In the genomic region with DNA sequence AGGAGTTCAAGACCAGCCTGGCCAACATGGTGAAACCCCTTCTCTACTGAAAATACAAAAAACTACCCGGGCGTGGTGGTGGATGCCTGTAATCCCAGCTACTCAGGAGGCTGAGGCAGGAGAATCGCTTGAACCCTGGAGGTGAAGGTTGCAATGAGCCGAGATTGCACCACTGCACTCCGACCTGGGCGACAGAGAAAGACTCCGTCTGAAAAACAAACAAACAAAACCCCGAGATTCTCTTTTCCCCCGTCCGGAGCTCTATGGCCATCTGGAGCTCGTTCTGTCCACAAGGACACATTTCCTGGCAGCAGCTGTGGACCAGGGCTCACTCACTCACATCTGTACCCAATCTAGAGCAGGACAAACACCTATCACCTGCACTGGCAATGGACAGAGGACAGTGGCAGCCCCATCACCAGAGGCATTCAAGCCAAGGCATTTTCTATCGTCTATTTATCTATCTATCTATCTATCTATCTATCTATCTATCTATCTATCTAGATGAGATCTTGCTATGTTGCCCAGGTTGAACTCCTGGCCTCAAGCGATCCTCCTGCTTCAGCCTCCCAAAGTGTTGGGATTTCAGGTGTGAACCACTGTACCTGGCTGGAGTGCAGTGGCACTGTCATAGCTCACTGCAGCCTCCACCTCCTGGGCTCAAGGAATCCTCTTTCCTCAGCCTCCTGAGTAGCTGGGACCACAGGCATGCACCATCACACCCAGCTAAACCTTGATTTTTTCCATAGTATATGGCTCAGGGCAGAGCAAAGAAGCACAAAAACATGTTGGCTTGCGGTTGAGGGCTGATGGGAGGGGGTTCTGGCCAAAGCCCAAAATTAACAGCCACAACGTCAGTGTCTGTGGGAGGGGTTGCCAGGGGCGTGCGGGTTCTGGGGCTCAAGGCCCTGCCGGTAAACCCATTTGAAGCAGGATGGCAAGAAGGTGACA, we compare ENCODE assay signal across 11 cellular contexts. TPM values are rescaled to one million over a fixed set of nuclear protein-coding genes. Genes with fewer than 3 reads are reported as not detected.
DNase-seq lines count a peak whose midpoint lies in the region; ATAC-seq and TF ChIP-seq lines count a peak whose summit lies in the region.
"Had no signal": no experiment of that assay in that cellular context is flagged by ENCODE, and none has a peak within 500 bp of the region (broad histone marks: within the 10 kb centered on the region; RNA-seq: fewer than 3 reads in every experiment).

No MANE protein-coding gene starts in this region.

- H3K4me3 ChIP-seq in tibial artery (no peak overlapping the region), sigmoid colon (no peak overlapping the region)

- H3K4me3 Mint-ChIP-seq in activated naive CD4-positive, alpha-beta T cell treated with anti-CD3 and anti-CD28 coated beads, Interleukin-2, amount 50 U/mL, for 24 hours = no peak overlapping the region
- H3K4me3 Mint-ChIP-seq in activated naive CD4-positive, alpha-beta T cell treated with anti-CD3 and anti-CD28 coated beads, Interleukin-2, amount 10 ng/mL, durations not matched to agents 7 days and 5 days = no peak overlapping the region
- no peak overlapping the region for H3K4me3 Mint-ChIP-seq in activated CD4-positive, alpha-beta T cell treated with anti-CD3 and anti-CD28 coated beads, Interleukin-2, amount 10 ng/mL, durations not matched to agents 7 days and 5 days
- H3K4me3 Mint-ChIP-seq: activated CD8-positive, alpha-beta T cell treated with anti-CD3 and anti-CD28 coated beads for 36 hours had no signal

- H3K9me3 ChIP-seq in tibial artery (no peaks in the 10 kb centered on the region), sigmoid colon (no peaks in the 10 kb centered on the region)

- TF ChIP-seq EP300 in sigmoid colon (IDR thresholded peaks at IDR 0.05) = no peak

- H3K36me3 ChIP-seq in tibial artery = no peaks in the 10 kb centered on the region
- H3K36me3 ChIP-seq in sigmoid colon = no peaks in the 10 kb centered on the region

- no peak for DNase-seq in activated naive CD4-positive, alpha-beta T cell treated with anti-CD3 and anti-CD28 coated beads, Interleukin-2, amount 10 ng/mL, durations not matched to agents 7 days and 5 days
- peak; percentile 84 for DNase-seq in kidney glomerular epithelial cell (lab: John Stamatoyannopoulos, UW)
- no peak for DNase-seq in tibial artery
- no peak for DNase-seq in sigmoid colon
- no peak for DNase-seq in activated CD4-positive, alpha-beta T cell treated with anti-CD3 and anti-CD28 coated beads, Interleukin-2, amount 10 ng/mL, durations not matched to agents 7 days and 5 days
- DNase-seq: activated CD8-positive, alpha-beta T cell treated with anti-CD3 and anti-CD28 coated beads for 36 hours; NCI-H146; NCI-H748 treated with DMSO at 0.1 percent for 48 hours had no signal

- ATAC-seq in GM19324 (IDR thresholded peaks at IDR 0.05; ENCODE audit: low FRiP score, unreplicated experiment) = no peak
- ATAC-seq: activated CD8-positive, alpha-beta T cell treated with anti-CD3 and anti-CD28 coated beads for 36 hours had no signal

- peaks cover 0 to 47% (median 42%) of the 10 kb centered on the region in 4 donors for H3K4me1 ChIP-seq in tibial artery
- peaks cover 0 to 46% (median 43%) of the 10 kb centered on the region in 4 donors for H3K4me1 ChIP-seq in sigmoid colon

- H3K27me3 Mint-ChIP-seq in activated naive CD4-positive, alpha-beta T cell treated with anti-CD3 and anti-CD28 coated beads, Interleukin-2, amount 50 U/mL, for 24 hours = peaks cover 10% of the 10 kb centered on the region
- peaks cover 81% of the 10 kb centered on the region for H3K27me3 Mint-ChIP-seq in activated naive CD4-positive, alpha-beta T cell treated with anti-CD3 and anti-CD28 coated beads, Interleukin-2, amount 10 ng/mL, durations not matched to agents 7 days and 5 days
- peaks cover 27% of the 10 kb centered on the region for H3K27me3 Mint-ChIP-seq in activated CD4-positive, alpha-beta T cell treated with anti-CD3 and anti-CD28 coated beads, Interleukin-2, amount 10 ng/mL, durations not matched to agents 7 days and 5 days

- H3K27ac ChIP-seq in angular gyrus (ENCODE audit: low read depth, low read length) = peak overlapping the region; percentile 93
- H3K27ac ChIP-seq in tibial artery = peak overlapping the region; percentile 74 to 76
- H3K27ac ChIP-seq in sigmoid colon = peak overlapping the region in 1 of 4 donors; percentile 70

- 43 to 63% methylated on average over 18 of the region's 18 CpGs for WGBS in sigmoid colon, 2 donors

- TF ChIP-seq POLR2A in sigmoid colon (IDR thresholded peaks at IDR 0.05) = no peak

- H3K4me1 Mint-ChIP-seq in activated naive CD4-positive, alpha-beta T cell treated with anti-CD3 and anti-CD28 coated beads, Interleukin-2, amount 50 U/mL, for 24 hours = peaks cover 12% of the 10 kb centered on the region
- peaks cover 15% of the 10 kb centered on the region for H3K4me1 Mint-ChIP-seq in activated naive CD4-positive, alpha-beta T cell treated with anti-CD3 and anti-CD28 coated beads, Interleukin-2, amount 10 ng/mL, durations not matched to agents 7 days and 5 days
- peaks cover 12% of the 10 kb centered on the region for H3K4me1 Mint-ChIP-seq in activated CD4-positive, alpha-beta T cell treated with anti-CD3 and anti-CD28 coated beads, Interleukin-2, amount 10 ng/mL, durations not matched to agents 7 days and 5 days

- CTCF ChIA-PET in activated naive CD4-positive, alpha-beta T cell treated with anti-CD3 and anti-CD28 coated beads, Interleukin-2, amount 10 ng/mL, durations not matched to agents 7 days and 5 days (lab: Charles Lee) = interaction anchor here (0.6 kb wide), 1 partner anchor 12 kb away, joined by 3 read pairs; no protein-coding TSS in a partner anchor
- CTCF ChIA-PET in activated CD4-positive, alpha-beta T cell treated with anti-CD3 and anti-CD28 coated beads, Interleukin-2, amount 10 ng/mL, durations not matched to agents 7 days and 5 days (lab: Charles Lee) = interaction anchor here (0.8 to 1.3 kb wide), 3 partner anchors 9 to 32 kb away, joined by 3 to 4 read pairs (median 3); no protein-coding TSS in a partner anchor

- H3K9me3 Mint-ChIP-seq in activated naive CD4-positive, alpha-beta T cell treated with anti-CD3 and anti-CD28 coated beads, Interleukin-2, amount 50 U/mL, for 24 hours = no peaks in the 10 kb centered on the region
- no peaks in the 10 kb centered on the region for H3K9me3 Mint-ChIP-seq in activated naive CD4-positive, alpha-beta T cell treated with anti-CD3 and anti-CD28 coated beads, Interleukin-2, amount 10 ng/mL, durations not matched to agents 7 days and 5 days
- H3K9me3 Mint-ChIP-seq in activated CD4-positive, alpha-beta T cell treated with anti-CD3 and anti-CD28 coated beads, Interleukin-2, amount 10 ng/mL, durations not matched to agents 7 days and 5 days = no peaks in the 10 kb centered on the region
- H3K9me3 Mint-ChIP-seq: activated CD8-positive, alpha-beta T cell treated with anti-CD3 and anti-CD28 coated beads for 36 hours had no signal

- POLR2A ChIA-PET in activated CD4-positive, alpha-beta T cell treated with anti-CD3 and anti-CD28 coated beads, Interleukin-2, amount 10 ng/mL, durations not matched to agents 7 days and 5 days (lab: Charles Lee) = no interaction called here

- intact Hi-C loops in tibial artery (cut with DNase I; ENCODE audit: low total_unique reads) (no loop called here), sigmoid colon (cut with DNase I) (no loop called here)

- H3K27ac Mint-ChIP-seq in activated naive CD4-positive, alpha-beta T cell treated with anti-CD3 and anti-CD28 coated beads, Interleukin-2, amount 50 U/mL, for 24 hours = peak overlapping the region; percentile 41
- H3K27ac Mint-ChIP-seq in activated naive CD4-positive, alpha-beta T cell treated with anti-CD3 and anti-CD28 coated beads, Interleukin-2, amount 10 ng/mL, durations not matched to agents 7 days and 5 days = no peak overlapping the region
- no peak overlapping the region for H3K27ac Mint-ChIP-seq in activated CD4-positive, alpha-beta T cell treated with anti-CD3 and anti-CD28 coated beads, Interleukin-2, amount 10 ng/mL, durations not matched to agents 7 days and 5 days
- H3K27ac Mint-ChIP-seq: activated CD8-positive, alpha-beta T cell treated with anti-CD3 and anti-CD28 coated beads for 36 hours had no signal

- H3K27me3 ChIP-seq in tibial artery = peaks cover 0 to 8% of the 10 kb centered on the region in 2 donors
- peaks cover 7 to 26% (median 22%) of the 10 kb centered on the region in 3 donors for H3K27me3 ChIP-seq in sigmoid colon

- TF ChIP-seq CTCF in tibial artery (IDR thresholded peaks at IDR 0.05) = no peak
- TF ChIP-seq CTCF in sigmoid colon (IDR thresholded peaks at IDR 0.05) = no peak

- H3K36me3 Mint-ChIP-seq in activated naive CD4-positive, alpha-beta T cell treated with anti-CD3 and anti-CD28 coated beads, Interleukin-2, amount 50 U/mL, for 24 hours = no peaks in the 10 kb centered on the region
- no peaks in the 10 kb centered on the region for H3K36me3 Mint-ChIP-seq in activated naive CD4-positive, alpha-beta T cell treated with anti-CD3 and anti-CD28 coated beads, Interleukin-2, amount 10 ng/mL, durations not matched to agents 7 days and 5 days
- H3K36me3 Mint-ChIP-seq in activated CD4-positive, alpha-beta T cell treated with anti-CD3 and anti-CD28 coated beads, Interleukin-2, amount 10 ng/mL, durations not matched to agents 7 days and 5 days (ENCODE audit: low read depth) = no peaks in the 10 kb centered on the region

RNA-seq across cellular contexts. Expression of a gene that starts 1.7 kb away (rescaled TPM):
- total RNA-seq in sigmoid colon = 10 to 100 TPM; 20.1 to 27.8 (median 25.1) TPM
- 10 to 100 TPM in 2 of 3 donors, 1 to 10 TPM in 1; 8.3 to 20.4 (median 13.2) TPM for polyA plus RNA-seq in sigmoid colon
- total RNA-seq in activated CD4-positive, alpha-beta T cell treated with anti-CD3 and anti-CD28 coated beads, Interleukin-2, amount 10 ng/mL, durations not matched to agents 7 days and 5 days = 1 to 10 TPM; 4.2 to 4.6 TPM
